In genomic region chr3:5376761-5377160, GRCh38 we compare ENCODE assay signal across 1 cellular context.
TF ChIP-seq lines count a peak whose summit lies in the region.

No MANE protein-coding gene starts in this region.

TF ChIP-seq in HepG2, 621 proteins besides CTCF, POLR2A, EP300 and RAD21 (continued from another document and continues in another):
- no peak for TF ChIP-seq REST (IDR thresholded peaks at IDR 0.05; ENCODE audit: borderline replicate concordance in 1 of 2, low read depth in 1 of 2, low read length in 2 of 2)
- TF ChIP-seq MXI1 (IDR thresholded peaks at IDR 0.05; ENCODE audit: borderline replicate concordance, low read depth, low read length): no peak
- TF ChIP-seq ZNF20 (CRISPR knock-in tag; IDR thresholded peaks at IDR 0.05): no peak
- TF ChIP-seq ERF (CRISPR knock-in tag; IDR thresholded peaks at IDR 0.05): no peak
- TF ChIP-seq U2AF2 (IDR thresholded peaks at IDR 0.05; ENCODE audit: low read depth, low read length): no peak
- TF ChIP-seq JUND (CRISPR knock-in tag; IDR thresholded peaks at IDR 0.05): no peak
- no peak for TF ChIP-seq USF2 (IDR thresholded peaks at IDR 0.05; ENCODE audit: low read depth, low read length)
- no peak for TF ChIP-seq USF2 (CRISPR knock-in tag; IDR thresholded peaks at IDR 0.05; ENCODE audit: borderline replicate concordance)
- TF ChIP-seq ZNF350 (CRISPR knock-in tag; IDR thresholded peaks at IDR 0.05; ENCODE audit: borderline replicate concordance, low read depth): no peak
- no peak for TF ChIP-seq NFE2 (CRISPR knock-in tag; IDR thresholded peaks at IDR 0.05)
- no peak for TF ChIP-seq NFIC (IDR thresholded peaks at IDR 0.05; ENCODE audit: low read length)
- no peak for TF ChIP-seq TEF (CRISPR knock-in tag; IDR thresholded peaks at IDR 0.05)
- TF ChIP-seq SP5 (CRISPR knock-in tag; IDR thresholded peaks at IDR 0.05; ENCODE audit: borderline replicate concordance, low read depth): peak; percentile 99
- TF ChIP-seq, protein P1, sequence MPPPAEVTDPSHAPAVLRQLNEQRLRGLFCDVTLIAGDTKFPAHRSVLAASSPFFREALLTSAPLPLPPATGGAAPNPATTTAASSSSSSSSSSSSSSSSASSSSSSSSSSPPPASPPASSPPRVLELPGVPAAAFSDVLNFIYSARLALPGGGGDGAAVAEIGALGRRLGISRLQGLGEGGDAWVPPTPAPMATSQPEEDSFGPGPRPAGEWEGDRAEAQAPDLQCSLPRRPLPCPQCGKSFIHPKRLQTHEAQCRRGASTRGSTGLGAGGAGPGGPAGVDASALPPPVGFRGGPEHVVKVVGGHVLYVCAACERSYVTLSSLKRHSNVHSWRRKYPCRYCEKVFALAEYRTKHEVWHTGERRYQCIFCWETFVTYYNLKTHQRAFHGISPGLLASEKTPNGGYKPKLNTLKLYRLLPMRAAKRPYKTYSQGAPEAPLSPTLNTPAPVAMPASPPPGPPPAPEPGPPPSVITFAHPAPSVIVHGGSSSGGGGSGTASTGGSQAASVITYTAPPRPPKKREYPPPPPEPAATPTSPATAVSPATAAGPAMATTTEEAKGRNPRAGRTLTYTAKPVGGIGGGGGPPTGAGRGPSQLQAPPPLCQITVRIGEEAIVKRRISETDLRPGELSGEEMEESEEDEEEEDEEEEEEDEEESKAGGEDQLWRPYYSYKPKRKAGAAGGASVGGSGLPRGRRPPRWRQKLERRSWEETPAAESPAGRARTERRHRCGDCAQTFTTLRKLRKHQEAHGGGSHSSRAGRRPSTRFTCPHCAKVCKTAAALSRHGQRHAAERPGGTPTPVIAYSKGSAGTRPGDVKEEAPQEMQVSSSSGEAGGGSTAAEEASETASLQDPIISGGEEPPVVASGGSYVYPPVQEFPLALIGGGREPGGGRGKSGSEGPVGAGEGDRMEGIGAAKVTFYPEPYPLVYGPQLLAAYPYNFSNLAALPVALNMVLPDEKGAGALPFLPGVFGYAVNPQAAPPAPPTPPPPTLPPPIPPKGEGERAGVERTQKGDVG (CRISPR knock-in tag; IDR thresholded peaks at IDR 0.05; ENCODE audit: borderline replicate concordance): 0 out of 2 replicates have a peak, but pooled peaks have one; percentile 33
- TF ChIP-seq ZNF770 (CRISPR knock-in tag; IDR thresholded peaks at IDR 0.05): no peak
- peak; percentile 90; the same call in 1 of the 2 replicates for TF ChIP-seq ZNF563 (CRISPR knock-in tag; IDR thresholded peaks at IDR 0.05)
- no peak for TF ChIP-seq CREM (IDR thresholded peaks at IDR 0.05)
- no peak for TF ChIP-seq CREM (CRISPR knock-in tag; IDR thresholded peaks at IDR 0.05)
- no peak for TF ChIP-seq MIXL1 (CRISPR knock-in tag; IDR thresholded peaks at IDR 0.05)
- TF ChIP-seq, protein P2, sequence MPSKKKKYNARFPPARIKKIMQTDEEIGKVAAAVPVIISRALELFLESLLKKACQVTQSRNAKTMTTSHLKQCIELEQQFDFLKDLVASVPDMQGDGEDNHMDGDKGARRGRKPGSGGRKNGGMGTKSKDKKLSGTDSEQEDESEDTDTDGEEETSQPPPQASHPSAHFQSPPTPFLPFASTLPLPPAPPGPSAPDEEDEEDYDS (CRISPR knock-in tag; IDR thresholded peaks at IDR 0.05): no peak
- TF ChIP-seq NFRKB (IDR thresholded peaks at IDR 0.05): no peak
- TF ChIP-seq, protein P3, sequence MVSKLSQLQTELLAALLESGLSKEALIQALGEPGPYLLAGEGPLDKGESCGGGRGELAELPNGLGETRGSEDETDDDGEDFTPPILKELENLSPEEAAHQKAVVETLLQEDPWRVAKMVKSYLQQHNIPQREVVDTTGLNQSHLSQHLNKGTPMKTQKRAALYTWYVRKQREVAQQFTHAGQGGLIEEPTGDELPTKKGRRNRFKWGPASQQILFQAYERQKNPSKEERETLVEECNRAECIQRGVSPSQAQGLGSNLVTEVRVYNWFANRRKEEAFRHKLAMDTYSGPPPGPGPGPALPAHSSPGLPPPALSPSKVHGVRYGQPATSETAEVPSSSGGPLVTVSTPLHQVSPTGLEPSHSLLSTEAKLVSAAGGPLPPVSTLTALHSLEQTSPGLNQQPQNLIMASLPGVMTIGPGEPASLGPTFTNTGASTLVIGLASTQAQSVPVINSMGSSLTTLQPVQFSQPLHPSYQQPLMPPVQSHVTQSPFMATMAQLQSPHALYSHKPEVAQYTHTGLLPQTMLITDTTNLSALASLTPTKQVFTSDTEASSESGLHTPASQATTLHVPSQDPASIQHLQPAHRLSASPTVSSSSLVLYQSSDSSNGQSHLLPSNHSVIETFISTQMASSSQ (IDR thresholded peaks at IDR 0.05; ENCODE audit: low read depth): no peak
- TF ChIP-seq, protein P3 (CRISPR knock-in tag; IDR thresholded peaks at IDR 0.05; ENCODE audit: borderline replicate concordance): no peak
- TF ChIP-seq SOX6 (IDR thresholded peaks at IDR 0.05): no peak
- TF ChIP-seq SOX6 (CRISPR knock-in tag; IDR thresholded peaks at IDR 0.05): peak; percentile 60; the same call in 1 of the 2 replicates
- peak; percentile 36; the same call in 1 of the 2 replicates for TF ChIP-seq ELF1 (CRISPR knock-in tag; IDR thresholded peaks at IDR 0.05)
- TF ChIP-seq MEIS1 (CRISPR knock-in tag; IDR thresholded peaks at IDR 0.05; ENCODE audit: borderline replicate concordance): no peak
- no peak for TF ChIP-seq ZNF672 (CRISPR knock-in tag; IDR thresholded peaks at IDR 0.05)
- TF ChIP-seq, protein P4, sequence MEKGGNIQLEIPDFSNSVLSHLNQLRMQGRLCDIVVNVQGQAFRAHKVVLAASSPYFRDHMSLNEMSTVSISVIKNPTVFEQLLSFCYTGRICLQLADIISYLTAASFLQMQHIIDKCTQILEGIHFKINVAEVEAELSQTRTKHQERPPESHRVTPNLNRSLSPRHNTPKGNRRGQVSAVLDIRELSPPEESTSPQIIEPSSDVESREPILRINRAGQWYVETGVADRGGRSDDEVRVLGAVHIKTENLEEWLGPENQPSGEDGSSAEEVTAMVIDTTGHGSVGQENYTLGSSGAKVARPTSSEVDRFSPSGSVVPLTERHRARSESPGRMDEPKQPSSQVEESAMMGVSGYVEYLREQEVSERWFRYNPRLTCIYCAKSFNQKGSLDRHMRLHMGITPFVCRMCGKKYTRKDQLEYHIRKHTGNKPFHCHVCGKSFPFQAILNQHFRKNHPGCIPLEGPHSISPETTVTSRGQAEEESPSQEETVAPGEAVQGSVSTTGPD (CRISPR knock-in tag; IDR thresholded peaks at IDR 0.05): no peak
- TF ChIP-seq ZFP91 (CRISPR knock-in tag; IDR thresholded peaks at IDR 0.05; ENCODE audit: borderline replicate concordance): peak; percentile 52; the same call in 1 of the 2 replicates
- no peak for TF ChIP-seq ZNF205 (CRISPR knock-in tag; IDR thresholded peaks at IDR 0.05)
- TF ChIP-seq, protein P5, sequence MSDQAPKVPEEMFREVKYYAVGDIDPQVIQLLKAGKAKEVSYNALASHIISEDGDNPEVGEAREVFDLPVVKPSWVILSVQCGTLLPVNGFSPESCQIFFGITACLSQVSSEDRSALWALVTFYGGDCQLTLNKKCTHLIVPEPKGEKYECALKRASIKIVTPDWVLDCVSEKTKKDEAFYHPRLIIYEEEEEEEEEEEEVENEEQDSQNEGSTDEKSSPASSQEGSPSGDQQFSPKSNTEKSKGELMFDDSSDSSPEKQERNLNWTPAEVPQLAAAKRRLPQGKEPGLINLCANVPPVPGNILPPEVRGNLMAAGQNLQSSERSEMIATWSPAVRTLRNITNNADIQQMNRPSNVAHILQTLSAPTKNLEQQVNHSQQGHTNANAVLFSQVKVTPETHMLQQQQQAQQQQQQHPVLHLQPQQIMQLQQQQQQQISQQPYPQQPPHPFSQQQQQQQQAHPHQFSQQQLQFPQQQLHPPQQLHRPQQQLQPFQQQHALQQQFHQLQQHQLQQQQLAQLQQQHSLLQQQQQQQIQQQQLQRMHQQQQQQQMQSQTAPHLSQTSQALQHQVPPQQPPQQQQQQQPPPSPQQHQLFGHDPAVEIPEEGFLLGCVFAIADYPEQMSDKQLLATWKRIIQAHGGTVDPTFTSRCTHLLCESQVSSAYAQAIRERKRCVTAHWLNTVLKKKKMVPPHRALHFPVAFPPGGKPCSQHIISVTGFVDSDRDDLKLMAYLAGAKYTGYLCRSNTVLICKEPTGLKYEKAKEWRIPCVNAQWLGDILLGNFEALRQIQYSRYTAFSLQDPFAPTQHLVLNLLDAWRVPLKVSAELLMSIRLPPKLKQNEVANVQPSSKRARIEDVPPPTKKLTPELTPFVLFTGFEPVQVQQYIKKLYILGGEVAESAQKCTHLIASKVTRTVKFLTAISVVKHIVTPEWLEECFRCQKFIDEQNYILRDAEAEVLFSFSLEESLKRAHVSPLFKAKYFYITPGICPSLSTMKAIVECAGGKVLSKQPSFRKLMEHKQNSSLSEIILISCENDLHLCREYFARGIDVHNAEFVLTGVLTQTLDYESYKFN (CRISPR knock-in tag; conservative IDR thresholded peaks at IDR 0.05): 0 out of 2 replicates have a peak, but pooled peaks have one; percentile 16
- peak; percentile 34; the same call in 1 of the 2 replicates for TF ChIP-seq KDM3A (CRISPR knock-in tag; IDR thresholded peaks at IDR 0.05; ENCODE audit: low read depth)
